In genomic region chr2:68714866-68715265, GRCh38 we compare ENCODE assay signal across 9 cellular contexts. TPM values are rescaled to one million over a fixed set of nuclear protein-coding genes. Genes with fewer than 3 reads are reported as not detected.
A peak's percentile ranks its signal among the peaks of the same experiment; 100 is the strongest.
DNase-seq lines count a peak whose midpoint lies in the region; ATAC-seq and TF ChIP-seq lines count a peak whose summit lies in the region.
"Had no signal": no experiment of that assay in that cellular context is flagged by ENCODE, and none has a peak within 500 bp of the region (broad histone marks: within the 10 kb centered on the region; RNA-seq: fewer than 3 reads in every experiment).

No MANE protein-coding gene starts in this region.

- no peaks in the 10 kb centered on the region for H3K27me3 Mint-ChIP-seq in activated CD4-positive, alpha-beta T cell treated with anti-CD3 and anti-CD28 coated beads, Interleukin-2, amount 10 ng/mL, durations not matched to agents 24 days and 14 days
- peaks cover 59% of the 10 kb centered on the region for H3K27me3 Mint-ChIP-seq in Calu3 (ENCODE audit: unreplicated experiment)

- no peaks in the 10 kb centered on the region for H3K9me3 ChIP-seq in mucosa of descending colon
- H3K9me3 ChIP-seq: body of pancreas had no signal

- TF ChIP-seq CTCF in mucosa of descending colon (IDR thresholded peaks at IDR 0.05), result no peak
- TF ChIP-seq CTCF in Calu3 (IDR thresholded peaks at IDR 0.05; ENCODE audit: unreplicated experiment), result no peak

- DNase-seq in GDM1 (lab: John Stamatoyannopoulos, UW) (peak; percentile 97), mucosa of descending colon (peak; percentile 53 to 77 (median 62)), dermis blood vessel endothelial cell (no peak), Calu3 (no peak), activated gamma-delta T cell (lab: John Stamatoyannopoulos, UW) (no peak)
- DNase-seq in activated CD4-positive, alpha-beta T cell treated with anti-CD3 and anti-CD28 coated beads, Interleukin-2, amount 10 ng/mL, durations not matched to agents 24 days and 14 days, result peak; percentile 84

- ATAC-seq in GM19468 (IDR thresholded peaks at IDR 0.05; ENCODE audit: extremely low read depth, unreplicated experiment) (peak; percentile 42), HG03439 (IDR thresholded peaks at IDR 0.05; ENCODE audit: unreplicated experiment) (peak; percentile 61), mucosa of descending colon (peak; percentile 92)

- no peaks in the 10 kb centered on the region for H3K9me3 Mint-ChIP-seq in activated CD4-positive, alpha-beta T cell treated with anti-CD3 and anti-CD28 coated beads, Interleukin-2, amount 10 ng/mL, durations not matched to agents 24 days and 14 days
- no peaks in the 10 kb centered on the region for H3K9me3 Mint-ChIP-seq in Calu3 (ENCODE audit: low read depth, unreplicated experiment)

- H3K4me3 Mint-ChIP-seq in activated CD4-positive, alpha-beta T cell treated with anti-CD3 and anti-CD28 coated beads, Interleukin-2, amount 10 ng/mL, durations not matched to agents 24 days and 14 days, result peak overlapping the region; percentile 1
- no peak overlapping the region for H3K4me3 Mint-ChIP-seq in Calu3 (ENCODE audit: low read depth, unreplicated experiment)

- H3K4me3 ChIP-seq in mucosa of descending colon, result no peak overlapping the region
- H3K4me3 ChIP-seq: body of pancreas had no signal

- intact Hi-C loops in activated CD4-positive, alpha-beta T cell treated with anti-CD3 and anti-CD28 coated beads, Interleukin-2, amount 10 ng/mL, durations not matched to agents 24 days and 14 days (cut with micrococcal nuclease), result loop anchor here (1.0 to 5.0 kb wide), 2 partner anchors 26 to 328 kb away; no protein-coding TSS in a partner anchor
- intact Hi-C loops in mucosa of descending colon (cut with DNase I, micrococcal nuclease) (no loop called here), Calu3 (cut with micrococcal nuclease; ENCODE audit: unreplicated experiment) (loop anchor here (1.0 kb wide), 1 partner anchor 252 kb away; no protein-coding TSS in a partner anchor)

- BruUV-seq in Calu3 (replicated peaks; lab: Mats Ljungman, UMichigan), result no TSS peak

- H3K27ac Mint-ChIP-seq in activated CD4-positive, alpha-beta T cell treated with anti-CD3 and anti-CD28 coated beads, Interleukin-2, amount 10 ng/mL, durations not matched to agents 24 days and 14 days, result peak overlapping the region; percentile 75
- H3K27ac Mint-ChIP-seq in Calu3 (ENCODE audit: unreplicated experiment), result no peak overlapping the region

- H3K36me3 ChIP-seq in mucosa of descending colon (ENCODE audit: low read depth), result no peaks in the 10 kb centered on the region

- H3K4me1 ChIP-seq in mucosa of descending colon (ENCODE audit: low read depth), result no peaks in the 10 kb centered on the region
- H3K4me1 ChIP-seq: body of pancreas had no signal

- CTCF ChIA-PET in Calu3 (lab: Charles Lee), result no interaction called here

- peaks cover 76% of the 10 kb centered on the region for H3K4me1 Mint-ChIP-seq in activated CD4-positive, alpha-beta T cell treated with anti-CD3 and anti-CD28 coated beads, Interleukin-2, amount 10 ng/mL, durations not matched to agents 24 days and 14 days
- no peaks in the 10 kb centered on the region for H3K4me1 Mint-ChIP-seq in Calu3 (ENCODE audit: low read depth, unreplicated experiment)

- H3K36me3 Mint-ChIP-seq in activated CD4-positive, alpha-beta T cell treated with anti-CD3 and anti-CD28 coated beads, Interleukin-2, amount 10 ng/mL, durations not matched to agents 24 days and 14 days (ENCODE audit: low read depth), result no peaks in the 10 kb centered on the region
- no peaks in the 10 kb centered on the region for H3K36me3 Mint-ChIP-seq in Calu3 (ENCODE audit: insufficient read depth, unreplicated experiment)

RNA-seq across cellular contexts. Expression of gene ARHGAP25, which starts 19.7 kb away (rescaled TPM):
- 37.8 and 42.2 TPM in 2 replicates for total RNA-seq in activated CD4-positive, alpha-beta T cell treated with anti-CD3 and anti-CD28 coated beads, Interleukin-2, amount 10 ng/mL, durations not matched to agents 24 days and 14 days
- total RNA-seq in mucosa of descending colon (1 to 10 TPM; 3.1 to 8.8 (median 8.2) TPM), dermis blood vessel endothelial cell (12.1 and 14.3 TPM in 2 replicates), Calu3 (2022) (0.51 TPM in 1 of 2 replicates, not detected in the other)

Comparison
In these comparisons a context has a peak if more than half of its experiments do, and no peak if none do; other contexts are left out.
1. DNase-seq: peak in GDM1 (single experiment), activated CD4-positive, alpha-beta T cell treated with anti-CD3 and anti-CD28 coated beads, Interleukin-2, amount 10 ng/mL, durations not matched to agents 24 days and 14 days (single experiment) and mucosa of descending colon (3 of 3); none in dermis blood vessel endothelial cell (single experiment), Calu3 (single experiment) and activated gamma-delta T cell (single experiment).
2. ATAC-seq: peak in every context shown above with its lines; median percentile 92 in mucosa of descending colon; 61 in HG03439; 42 in GM19468.
3. intact Hi-C loops: an anchor here in activated CD4-positive, alpha-beta T cell treated with anti-CD3 and anti-CD28 coated beads, Interleukin-2, amount 10 ng/mL, durations not matched to agents 24 days and 14 days (1.0 to 5.0 kb wide) and Calu3 (1.0 kb wide); none called in mucosa of descending colon.